8 cellular contexts compared by ENCODE assay signal in genomic region chr1:71521655-71522264, GRCh38.
DNase-seq lines count a peak whose midpoint lies in the region; ATAC-seq, FAIRE-seq and TF ChIP-seq lines count a peak whose summit lies in the region.

No MANE protein-coding gene starts in this region.

- intact Hi-C loops in right lobe of liver (cut with DNase I), result no loop called here

- no peaks in the 10 kb centered on the region for H3K36me3 ChIP-seq in bronchial epithelial cell (ENCODE audit: control insufficient read depth, insufficient read depth, low read length)
- H3K36me3 ChIP-seq in right lobe of liver, result no peaks in the 10 kb centered on the region

- FAIRE-seq in bronchial epithelial cell (lab: Jason Lieb, UNC), result no peak

- TF ChIP-seq CTCF in bronchial epithelial cell (IDR thresholded peaks at IDR 0.05; ENCODE audit: insufficient read depth, low read length, severe bottlenecking) (peak; percentile 56), right lobe of liver (IDR thresholded peaks at IDR 0.05) (peak; percentile 28 to 55 (median 51))

- no peaks in the 10 kb centered on the region for H3K27me3 ChIP-seq in bronchial epithelial cell (ENCODE audit: control insufficient read depth, insufficient read depth, low read length)
- no peaks in the 10 kb centered on the region for H3K27me3 ChIP-seq in right lobe of liver

- H3K27ac ChIP-seq in right lobe of liver, result no peak overlapping the region

- H3K4me1 ChIP-seq in right lobe of liver, result no peaks in the 10 kb centered on the region

- H3K9me3 ChIP-seq in right lobe of liver, result no peaks in the 10 kb centered on the region

- DNase-seq in D341Med (ENCODE audit: low spot score), result peak; percentile 33
- peak; percentile 55 for DNase-seq in HCEC 1CT
- peak; percentile 16 for DNase-seq in NCI-H460 (ENCODE audit: extremely low read depth, low read depth)
- DNase-seq in bronchial epithelial cell (ENCODE audit: low read depth), result peak; percentile 51
- no peak for DNase-seq in right lobe of liver
- DNase-seq in DMS79 treated with DMSO at 0.1 percent for 48 hours (lab: John Stamatoyannopoulos, UW), result no peak
- no peak for DNase-seq in activated T-cell treated with anti-CD3 and anti-CD28 coated beads, Interleukin-2, amount 50 U/mL, for 48 hours

- 72% methylated on average over 1 of the region's 1 CpG for WGBS in right lobe of liver (ENCODE audit: insufficient coverage, low coverage, low lambda C conversion rate, missing lambda C conversion rate)

- no peak for TF ChIP-seq POLR2A in right lobe of liver (IDR thresholded peaks at IDR 0.05)

- ATAC-seq in right lobe of liver (peak in 2 of 4 donors; percentile 42 to 49), GM19467 (IDR thresholded peaks at IDR 0.05; ENCODE audit: unreplicated experiment) (no peak)

- no peak overlapping the region for H3K4me3 ChIP-seq in bronchial epithelial cell (ENCODE audit: low read depth, low read length)
- H3K4me3 ChIP-seq in right lobe of liver, result no peak overlapping the region

Comparison
In these comparisons a context has a peak if more than half of its experiments do, and no peak if none do; other contexts are left out.
1. DNase-seq: peak in D341Med (single experiment), HCEC 1CT (single experiment), NCI-H460 (single experiment) and bronchial epithelial cell (single experiment); none in right lobe of liver (0 of 3), DMS79 treated with DMSO at 0.1 percent for 48 hours (single experiment) and activated T-cell treated with anti-CD3 and anti-CD28 coated beads, Interleukin-2, amount 50 U/mL, for 48 hours (0 of 2).